21 cellular contexts compared by ENCODE assay signal in the genomic region with DNA sequence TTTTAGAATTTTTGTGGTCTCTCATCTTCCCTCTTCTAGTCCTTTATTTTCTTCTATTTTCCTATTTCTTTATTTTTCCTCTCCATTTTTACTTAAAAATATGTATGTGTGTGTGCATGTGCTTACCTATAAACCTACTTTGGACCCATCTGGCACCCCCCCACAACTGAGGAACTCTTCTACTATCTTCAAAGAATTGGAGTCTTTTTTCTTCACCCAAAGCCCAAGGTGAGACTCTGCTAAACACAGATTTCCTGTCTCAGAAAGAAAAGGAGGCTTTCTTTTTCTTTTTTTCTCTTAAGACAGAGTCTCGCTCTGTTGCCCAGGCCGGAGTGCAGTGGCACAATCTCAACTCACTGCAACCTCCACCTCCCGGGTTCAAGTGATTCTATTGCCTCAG. TPM values are rescaled to one million over a fixed set of nuclear protein-coding genes. Genes with fewer than 3 reads are reported as not detected.
DNase-seq lines count a peak whose midpoint lies in the region; ATAC-seq and TF ChIP-seq lines count a peak whose summit lies in the region.
"Had no signal": no experiment of that assay in that cellular context is flagged by ENCODE, and none has a peak within 500 bp of the region (broad histone marks: within the 10 kb centered on the region; RNA-seq: fewer than 3 reads in every experiment).

No MANE protein-coding gene starts in this region.

- H3K4me3 Mint-ChIP-seq in natural killer cell, result peak overlapping the region; percentile 49
- no peak overlapping the region for H3K4me3 Mint-ChIP-seq in natural killer cell treated with Interleukin-12 subunit alpha and Interleukin-12 subunit beta and Interleukin-15 and Interleukin-18, amount 100 ng/mL, for 72 hours
- peak overlapping the region in 4 of 7 donors; percentile 17 to 65 (median 58) for H3K4me3 Mint-ChIP-seq in CD8-positive, alpha-beta memory T cell
- no peak overlapping the region for H3K4me3 Mint-ChIP-seq in central memory CD8-positive, alpha-beta T cell
- H3K4me3 Mint-ChIP-seq in naive thymus-derived CD8-positive, alpha-beta T cell, result peak overlapping the region in 8 of 10 donors; percentile 15 to 86 (median 53)
- H3K4me3 Mint-ChIP-seq: CD14-positive monocyte; CD4-positive, alpha-beta memory T cell; HFFc6 had no signal

- no peak overlapping the region for H2AFZ ChIP-seq in osteoblast (ENCODE audit: low read length)

- ATAC-seq in natural killer cell, result peak in 1 of 3 donors; percentile 44
- ATAC-seq in natural killer cell treated with Interleukin-12 subunit alpha and Interleukin-12 subunit beta and Interleukin-15 and Interleukin-18, amount 100 ng/mL, for 72 hours, result no peak
- peak; percentile 43 for ATAC-seq in central memory CD8-positive, alpha-beta T cell (replicated peaks; ENCODE audit: extremely low read depth, poor library complexity, severe bottlenecking)
- ATAC-seq in naive thymus-derived CD8-positive, alpha-beta T cell, result peak in 1 of 2 donors; percentile 32
- ATAC-seq: HCT116 had no signal

- H3K4me1 Mint-ChIP-seq in natural killer cell, result peaks cover 7 to 26% of the 10 kb centered on the region in 2 donors
- H3K4me1 Mint-ChIP-seq in natural killer cell treated with Interleukin-12 subunit alpha and Interleukin-12 subunit beta and Interleukin-15 and Interleukin-18, amount 100 ng/mL, for 72 hours (ENCODE audit: low read depth in 2 of 2), result peaks cover 6 to 15% of the 10 kb centered on the region in 2 donors
- peaks cover 26 to 37% (median 27%) of the 10 kb centered on the region in 3 donors for H3K4me1 Mint-ChIP-seq in CD8-positive, alpha-beta memory T cell
- H3K4me1 Mint-ChIP-seq in central memory CD8-positive, alpha-beta T cell, result peaks cover 15% of the 10 kb centered on the region
- H3K4me1 Mint-ChIP-seq in naive thymus-derived CD8-positive, alpha-beta T cell, result peaks cover 7 to 28% (median 24%) of the 10 kb centered on the region in 4 donors
- H3K4me1 Mint-ChIP-seq: CD14-positive monocyte had no signal

- no peak overlapping the region for H3K4me3 ChIP-seq in CD8-positive, alpha-beta memory T cell (ENCODE audit: low read length)
- H3K4me3 ChIP-seq in osteoblast (ENCODE audit: insufficient read depth, low read length), result no peak overlapping the region
- H3K4me3 ChIP-seq: K562 had no signal

- H3K27me3 ChIP-seq in CD8-positive, alpha-beta memory T cell (ENCODE audit: insufficient read depth, low read length, poor library complexity, severe bottlenecking), result no peaks in the 10 kb centered on the region
- peaks cover 10% of the 10 kb centered on the region for H3K27me3 ChIP-seq in osteoblast (ENCODE audit: insufficient read depth, low read length)

- no peaks in the 10 kb centered on the region for H3K9me3 ChIP-seq in CD8-positive, alpha-beta memory T cell (ENCODE audit: low read length)
- no peaks in the 10 kb centered on the region for H3K9me3 ChIP-seq in osteoblast (ENCODE audit: low read depth, low read length)

- H3K4me2 ChIP-seq in osteoblast (ENCODE audit: insufficient read depth, low read length), result no peak overlapping the region

- H3K9me3 Mint-ChIP-seq in natural killer cell, result peaks cover 2 to 5% of the 10 kb centered on the region in 2 donors
- peaks cover 5% of the 10 kb centered on the region for H3K9me3 Mint-ChIP-seq in natural killer cell treated with Interleukin-12 subunit alpha and Interleukin-12 subunit beta and Interleukin-15 and Interleukin-18, amount 100 ng/mL, for 72 hours
- peaks cover 11 to 15% (median 13%) of the 10 kb centered on the region in 5 donors for H3K9me3 Mint-ChIP-seq in CD8-positive, alpha-beta memory T cell
- H3K9me3 Mint-ChIP-seq in central memory CD8-positive, alpha-beta T cell, result peaks cover 8% of the 10 kb centered on the region
- H3K9me3 Mint-ChIP-seq in naive thymus-derived CD8-positive, alpha-beta T cell, result peaks cover 0 to 28% (median 11%) of the 10 kb centered on the region in 9 donors

- no peaks in the 10 kb centered on the region for H3K27me3 Mint-ChIP-seq in natural killer cell (ENCODE audit: low read depth in 2 of 2)
- no peaks in the 10 kb centered on the region for H3K27me3 Mint-ChIP-seq in natural killer cell treated with Interleukin-12 subunit alpha and Interleukin-12 subunit beta and Interleukin-15 and Interleukin-18, amount 100 ng/mL, for 72 hours
- no peaks in the 10 kb centered on the region for H3K27me3 Mint-ChIP-seq in CD8-positive, alpha-beta memory T cell
- no peaks in the 10 kb centered on the region for H3K27me3 Mint-ChIP-seq in central memory CD8-positive, alpha-beta T cell
- H3K27me3 Mint-ChIP-seq in naive thymus-derived CD8-positive, alpha-beta T cell, result no peaks in the 10 kb centered on the region
- H3K27me3 Mint-ChIP-seq: CD4-positive, alpha-beta memory T cell had no signal

- POLR2A ChIA-PET in CD8-positive, alpha-beta memory T cell (lab: Charles Lee), result no interaction called here
- POLR2A ChIA-PET in naive thymus-derived CD8-positive, alpha-beta T cell (lab: Charles Lee), result interaction anchor here (0.6 to 2.2 kb wide), 2 partner anchors 40 to 57 kb away, joined by 4 to 9 read pairs; no protein-coding TSS in a partner anchor

- no peaks in the 10 kb centered on the region for H3K36me3 ChIP-seq in CD8-positive, alpha-beta memory T cell (ENCODE audit: insufficient read depth, low read length)
- H3K36me3 ChIP-seq in osteoblast (ENCODE audit: insufficient read depth, low read length), result no peaks in the 10 kb centered on the region

- no peak overlapping the region for H3K27ac ChIP-seq in CD8-positive, alpha-beta memory T cell (ENCODE audit: low read depth, low read length)
- H3K27ac ChIP-seq in osteoblast (ENCODE audit: low read depth, low read length), result no peak overlapping the region

- no peak overlapping the region for H3K27ac Mint-ChIP-seq in natural killer cell
- no peak overlapping the region for H3K27ac Mint-ChIP-seq in natural killer cell treated with Interleukin-12 subunit alpha and Interleukin-12 subunit beta and Interleukin-15 and Interleukin-18, amount 100 ng/mL, for 72 hours
- peak overlapping the region in 3 of 8 donors; percentile 8 to 73 (median 67) for H3K27ac Mint-ChIP-seq in CD8-positive, alpha-beta memory T cell
- peak overlapping the region; percentile 75 for H3K27ac Mint-ChIP-seq in central memory CD8-positive, alpha-beta T cell (ENCODE audit: low read depth)
- H3K27ac Mint-ChIP-seq in naive thymus-derived CD8-positive, alpha-beta T cell, result peak overlapping the region in 6 of 10 donors; percentile 19 to 82 (median 62)
- H3K27ac Mint-ChIP-seq: CD14-positive monocyte; CD4-positive, alpha-beta memory T cell; HFFc6 had no signal

- H4K20me1 ChIP-seq in osteoblast (ENCODE audit: insufficient read depth, low read length), result no peaks in the 10 kb centered on the region

- CTCF ChIA-PET in CD8-positive, alpha-beta memory T cell (lab: Charles Lee), result no interaction called here

- peaks cover 5% of the 10 kb centered on the region for H3K4me1 ChIP-seq in CD8-positive, alpha-beta memory T cell (ENCODE audit: insufficient read depth, low read length)
- peaks cover 13% of the 10 kb centered on the region for H3K4me1 ChIP-seq in osteoblast (ENCODE audit: insufficient read depth, low read length)

- DNase-seq in natural killer cell (no peak), DMS 273 treated with DMSO at 0.1 percent for 48 hours (lab: John Stamatoyannopoulos, UW) (no peak), osteoblast (ENCODE audit: insufficient read length, low spot score, missing footprints) (no peak), SKM-1 (lab: John Stamatoyannopoulos, UW; ENCODE audit: unreplicated experiment) (no peak)
- DNase-seq in natural killer cell treated with Interleukin-12 subunit alpha and Interleukin-12 subunit beta and Interleukin-15 and Interleukin-18, amount 100 ng/mL, for 72 hours (ENCODE audit: low spot score), result no peak
- DNase-seq in CD8-positive, alpha-beta memory T cell, result peak in 2 of 5 donors; percentile 11 to 18
- no peak for DNase-seq in central memory CD8-positive, alpha-beta T cell (ENCODE audit: low spot score in 2 of 2)
- DNase-seq in naive thymus-derived CD8-positive, alpha-beta T cell, result peak in 1 of 10 donors; percentile 31
- DNase-seq: AML-193; CD4-positive, alpha-beta memory T cell; COR-L47; DMS153; DMS79; GDM1; GOT3; H7; HFFc6; IMR-90 had no signal

- intact Hi-C loops in natural killer cell (cut with micrococcal nuclease), result no loop called here

- H3K36me3 Mint-ChIP-seq in natural killer cell, result peaks cover 14% of the 10 kb centered on the region
- H3K36me3 Mint-ChIP-seq in natural killer cell treated with Interleukin-12 subunit alpha and Interleukin-12 subunit beta and Interleukin-15 and Interleukin-18, amount 100 ng/mL, for 72 hours, result peaks cover 12% of the 10 kb centered on the region
- peaks cover 6 to 23% (median 7%) of the 10 kb centered on the region in 3 donors for H3K36me3 Mint-ChIP-seq in CD8-positive, alpha-beta memory T cell
- no peaks in the 10 kb centered on the region for H3K36me3 Mint-ChIP-seq in central memory CD8-positive, alpha-beta T cell (ENCODE audit: insufficient read depth)
- H3K36me3 Mint-ChIP-seq in naive thymus-derived CD8-positive, alpha-beta T cell, result peaks cover 0 to 23% (median 13%) of the 10 kb centered on the region in 3 donors
- H3K36me3 Mint-ChIP-seq: CD14-positive monocyte had no signal

- TF ChIP-seq CTCF in natural killer cell (IDR thresholded peaks at IDR 0.05), result no peak
- TF ChIP-seq CTCF in osteoblast (IDR thresholded peaks at IDR 0.05; ENCODE audit: extremely low read depth, low read depth, low read length), result no peak

- no peaks in the 10 kb centered on the region for H3K79me2 ChIP-seq in osteoblast (ENCODE audit: insufficient read depth, low read length)

RNA-seq across cellular contexts. Expression of gene PRTFDC1, which starts 24.2 kb away (rescaled TPM):
- total RNA-seq in natural killer cell (1 to 10 TPM; 1.2 to 1.9 (median 1.4) TPM), osteoblast (5.1 and 5.3 TPM in 2 replicates)
- total RNA-seq in natural killer cell treated with Interleukin-12 subunit alpha and Interleukin-12 subunit beta and Interleukin-15 and Interleukin-18, amount 100 ng/mL, for 72 hours, result under 1 TPM in 1 of 2 donors, not detected in 1; 0.69 TPM
- 1 to 10 TPM; 1.5 to 1.6 TPM for total RNA-seq in CD8-positive, alpha-beta memory T cell
- polyA plus RNA-seq in CD8-positive, alpha-beta memory T cell, result 1.3 TPM
- total RNA-seq in naive thymus-derived CD8-positive, alpha-beta T cell, result 1 to 10 TPM; 1.8 to 3.1 TPM
- 1 to 10 TPM in 1 of 3 donors, under 1 TPM in 2; 0.93 to 1.7 (median 0.94) TPM for polyA plus RNA-seq in naive thymus-derived CD8-positive, alpha-beta T cell
- polyA plus RNA-seq: CD14-positive monocyte had no signal

Comparison
In these comparisons a context has a peak if more than half of its experiments do, and no peak if none do; other contexts are left out.
1. H3K4me3 Mint-ChIP-seq: peak in natural killer cell (single experiment), CD8-positive, alpha-beta memory T cell (4 of 7) and naive thymus-derived CD8-positive, alpha-beta T cell (8 of 10); none in natural killer cell treated with Interleukin-12 subunit alpha and Interleukin-12 subunit beta and Interleukin-15 and Interleukin-18, amount 100 ng/mL, for 72 hours (single experiment) and central memory CD8-positive, alpha-beta T cell (single experiment).
2. H3K27ac Mint-ChIP-seq: peak in central memory CD8-positive, alpha-beta T cell (single experiment) and naive thymus-derived CD8-positive, alpha-beta T cell (6 of 10); none in natural killer cell (0 of 2) and natural killer cell treated with Interleukin-12 subunit alpha and Interleukin-12 subunit beta and Interleukin-15 and Interleukin-18, amount 100 ng/mL, for 72 hours (0 of 2).